14 cellular contexts compared by ENCODE assay signal in genomic region chr22:44972363-44973083, GRCh38. TPM values are rescaled to one million over a fixed set of nuclear protein-coding genes. Genes with fewer than 3 reads are reported as not detected.
DNase-seq lines count a peak whose midpoint lies in the region; ATAC-seq and TF ChIP-seq lines count a peak whose summit lies in the region.
"Had no signal": no experiment of that assay in that cellular context is flagged by ENCODE, and none has a peak within 500 bp of the region (broad histone marks: within the 10 kb centered on the region; RNA-seq: fewer than 3 reads in every experiment).

No MANE protein-coding gene starts in this region.

- peaks cover 0 to 22% (median 6%) of the 10 kb centered on the region in 11 experiments; a peak in 10 of 22 replicates for H4K20me1 ChIP-seq in BLaER1 treated with 17β-estradiol and CSF1 and Interleukin-3, amounts not matched to agents 10 nM and 100 nM
- H4K20me1 ChIP-seq in hepatocyte (ENCODE audit: insufficient read depth, poor library complexity, severe bottlenecking), result no peaks in the 10 kb centered on the region

- peak overlapping the region in 8 of 11 experiments; percentile 9 to 46 (median 29); a peak in 9 of 22 replicates for H3K9ac ChIP-seq in BLaER1 treated with 17β-estradiol and CSF1 and Interleukin-3, amounts not matched to agents 10 nM and 100 nM
- H3K9ac ChIP-seq: GM23248 had no signal

- no peaks in the 10 kb centered on the region for H3K9me3 ChIP-seq in BLaER1 treated with 17β-estradiol and CSF1 and Interleukin-3, amounts not matched to agents 10 nM and 100 nM (replicated peaks in 1 of 11)
- H3K9me3 ChIP-seq in hepatocyte (ENCODE audit: low read depth), result no peaks in the 10 kb centered on the region

- peak overlapping the region; percentile 31 to 74 (median 67); a peak in 20 of 22 replicates for H3K27ac ChIP-seq in BLaER1 treated with 17β-estradiol and CSF1 and Interleukin-3, amounts not matched to agents 10 nM and 100 nM
- no peak overlapping the region for H3K27ac ChIP-seq in hepatocyte
- H3K27ac ChIP-seq: GM23248 had no signal

- H3K36me3 ChIP-seq in BLaER1 treated with 17β-estradiol and CSF1 and Interleukin-3, amounts not matched to agents 10 nM and 100 nM, result no peaks in the 10 kb centered on the region
- H3K36me3 ChIP-seq in hepatocyte (replicated peaks; ENCODE audit: insufficient read depth, low read depth), result no peaks in the 10 kb centered on the region

- CTCF ChIA-PET in activated CD8-positive, alpha-beta T cell treated with anti-CD3 and anti-CD28 coated beads for 36 hours (lab: Charles Lee), result no interaction called here

- H3K4me2 ChIP-seq in BLaER1 treated with 17β-estradiol and CSF1 and Interleukin-3, amounts not matched to agents 10 nM and 100 nM, result peak overlapping the region; percentile 37 to 63 (median 50)
- H3K4me2 ChIP-seq in hepatocyte, result no peak overlapping the region

- peak overlapping the region; percentile 5 for H3K4me3 Mint-ChIP-seq in activated CD8-positive, alpha-beta T cell treated with anti-CD3 and anti-CD28 coated beads for 36 hours
- H3K4me3 Mint-ChIP-seq: naive B cell had no signal

- no peaks in the 10 kb centered on the region for H3K79me2 ChIP-seq in hepatocyte

- peaks cover 11 to 17% (median 15%) of the 10 kb centered on the region in 10 experiments; a peak in 19 of 20 replicates for H3K4me1 ChIP-seq in BLaER1 treated with 17β-estradiol and CSF1 and Interleukin-3, amounts not matched to agents 10 nM and 100 nM
- no peaks in the 10 kb centered on the region for H3K4me1 ChIP-seq in hepatocyte (ENCODE audit: insufficient read depth)

- peak overlapping the region; percentile 44 for H3K27ac Mint-ChIP-seq in activated CD8-positive, alpha-beta T cell treated with anti-CD3 and anti-CD28 coated beads for 36 hours
- H3K27ac Mint-ChIP-seq: CD4-positive, CD25-positive, alpha-beta regulatory T cell; naive B cell had no signal

- no peaks in the 10 kb centered on the region for H3K4me1 Mint-ChIP-seq in activated CD8-positive, alpha-beta T cell treated with anti-CD3 and anti-CD28 coated beads for 36 hours (ENCODE audit: low read depth)
- H3K4me1 Mint-ChIP-seq: CD4-positive, CD25-positive, alpha-beta regulatory T cell had no signal

- H3K27me3 Mint-ChIP-seq in activated CD8-positive, alpha-beta T cell treated with anti-CD3 and anti-CD28 coated beads for 36 hours, result peaks cover 7% of the 10 kb centered on the region

- no peaks in the 10 kb centered on the region for H3K9me2 ChIP-seq in hepatocyte (replicated peaks; ENCODE audit: insufficient read depth)

- no peak overlapping the region for H3K4me3 ChIP-seq in BLaER1 treated with 17β-estradiol and CSF1 and Interleukin-3, amounts not matched to agents 10 nM and 100 nM
- no peak overlapping the region for H3K4me3 ChIP-seq in hepatocyte
- H3K4me3 ChIP-seq: GM23248 had no signal

- no peaks in the 10 kb centered on the region for H3K27me3 ChIP-seq in BLaER1 treated with 17β-estradiol and CSF1 and Interleukin-3, amounts not matched to agents 10 nM and 100 nM
- no peaks in the 10 kb centered on the region for H3K27me3 ChIP-seq in hepatocyte

- intact Hi-C loops in activated CD8-positive, alpha-beta T cell treated with anti-CD3 and anti-CD28 coated beads for 36 hours (cut with micrococcal nuclease), result no loop called here

- POLR2A ChIA-PET in activated CD8-positive, alpha-beta T cell treated with anti-CD3 and anti-CD28 coated beads for 36 hours (lab: Charles Lee), result interaction anchor here (0.7 kb wide), 1 partner anchor 1005 kb away, joined by 3 read pairs; no protein-coding TSS in a partner anchor

- H3K9me3 Mint-ChIP-seq in activated CD8-positive, alpha-beta T cell treated with anti-CD3 and anti-CD28 coated beads for 36 hours, result no peaks in the 10 kb centered on the region
- H3K9me3 Mint-ChIP-seq: CD4-positive, CD25-positive, alpha-beta regulatory T cell had no signal

- no peak overlapping the region for H2AFZ ChIP-seq in hepatocyte
- H2AFZ ChIP-seq: GM23248 had no signal

- peak; percentile 45 for DNase-seq in Daoy (ENCODE audit: low read depth)
- DNase-seq in activated CD8-positive, alpha-beta T cell treated with anti-CD3 and anti-CD28 coated beads for 36 hours, result peak; percentile 42
- DNase-seq in medulla oblongata (ENCODE audit: extremely low spot score), result peak; percentile 52
- DNase-seq in hepatocyte (ENCODE audit: low spot score), result no peak
- DNase-seq in NCI-H1930 (lab: John Stamatoyannopoulos, UW), result no peak
- DNase-seq: GM23248, naive B cell, NCI-H1694 had no signal

- TF ChIP-seq CTCF in activated CD8-positive, alpha-beta T cell treated with anti-CD3 and anti-CD28 coated beads for 36 hours (IDR thresholded peaks at IDR 0.05), result no peak
- TF ChIP-seq CTCF in hepatocyte (IDR thresholded peaks at IDR 0.05; ENCODE audit: poor library complexity), result no peak

- ATAC-seq in activated CD8-positive, alpha-beta T cell treated with anti-CD3 and anti-CD28 coated beads for 36 hours, result peak; percentile 47
- ATAC-seq in HG03432 (IDR thresholded peaks at IDR 0.05; ENCODE audit: unreplicated experiment) (no peak), SK-N-SH treated with all-trans-retinoic acid at 6 μM for 48 hours (no peak)

- WGBS in hepatocyte (ENCODE audit: low lambda C conversion rate, missing lambda C conversion rate), result 76% methylated on average over 20 of the region's 23 CpGs

- no peaks in the 10 kb centered on the region for H3K36me3 Mint-ChIP-seq in activated CD8-positive, alpha-beta T cell treated with anti-CD3 and anti-CD28 coated beads for 36 hours (ENCODE audit: low read depth)
- H3K36me3 Mint-ChIP-seq: CD4-positive, CD25-positive, alpha-beta regulatory T cell; naive B cell had no signal

TF ChIP-seq in SK-N-SH treated with all-trans-retinoic acid at 6 μM for 48 hours, 23 proteins besides CTCF, POLR2A, EP300 and RAD21 (continues in another document):
- TF ChIP-seq CSRNP3 (CRISPR knock-in tag; IDR thresholded peaks at IDR 0.05) (no peak), ZFP30 (CRISPR knock-in tag; IDR thresholded peaks at IDR 0.05) (no peak), ZNF8 (CRISPR knock-in tag; IDR thresholded peaks at IDR 0.05) (no peak), ESRRG (CRISPR knock-in tag; IDR thresholded peaks at IDR 0.05) (no peak), TSHZ2 (CRISPR knock-in tag; IDR thresholded peaks at IDR 0.05) (no peak), ZC3H10 (CRISPR knock-in tag; IDR thresholded peaks at IDR 0.05) (no peak), CREB5 (CRISPR knock-in tag; IDR thresholded peaks at IDR 0.05; ENCODE audit: low read depth) (no peak), ZNF70 (CRISPR knock-in tag; IDR thresholded peaks at IDR 0.05) (no peak), OSR1 (CRISPR knock-in tag; IDR thresholded peaks at IDR 0.05) (no peak), RARB (CRISPR knock-in tag; IDR thresholded peaks at IDR 0.05) (no peak), BACH2 (CRISPR knock-in tag; IDR thresholded peaks at IDR 0.05; ENCODE audit: borderline replicate concordance) (no peak), ARNTL (CRISPR knock-in tag; IDR thresholded peaks at IDR 0.05; ENCODE audit: borderline replicate concordance, low read depth) (no peak)

RNA-seq across cellular contexts. Expression of gene PHF21B, which starts 37.3 kb away (rescaled TPM):
- 0.18 and 0.57 TPM in 2 replicates for total RNA-seq in Daoy (2014; rRNA removed; shearing (Covaris generic))
- 1 to 10 TPM in 1 of 2 experiments, under 1 TPM in 1; 0.92 to 1.1 TPM for total RNA-seq in activated CD8-positive, alpha-beta T cell treated with anti-CD3 and anti-CD28 coated beads for 36 hours
- 0.40 and 1.9 TPM in 2 replicates for total RNA-seq in hepatocyte
- 0.10 and 0.86 TPM in 2 replicates for polyA plus RNA-seq in hepatocyte
- total RNA-seq: CD4-positive, CD25-positive, alpha-beta regulatory T cell; GM23248; T-helper 2 cell treated with Interferon-gamma antibody and Interleukin-4, amounts not matched to agents 100 ng/mL and 5 ng/mL, for 36 hours had no signal
- polyA plus RNA-seq: CD4-positive, CD25-positive, alpha-beta regulatory T cell; GM23248; keratinocyte had no signal

Comparison
In these comparisons a context has a peak if more than half of its experiments do, and no peak if none do; other contexts are left out.
1. DNase-seq: peak in Daoy (single experiment), activated CD8-positive, alpha-beta T cell treated with anti-CD3 and anti-CD28 coated beads for 36 hours (single experiment) and medulla oblongata (single experiment); none in hepatocyte (single experiment) and NCI-H1930 (0 of 2).